In genomic region chr2:132978840-132979239, GRCh38 we compare ENCODE assay signal across 1 cellular context.
TF ChIP-seq lines count a peak whose summit lies in the region.

No MANE protein-coding gene starts in this region.

TF ChIP-seq in GM12878, 131 proteins besides CTCF, POLR2A, EP300 and RAD21 (continued from another document and continues in another):
- TF ChIP-seq E4F1 (IDR thresholded peaks at IDR 0.05; ENCODE audit: borderline replicate concordance, partially characterized antibody) (no peak), IRF4 (IDR thresholded peaks at IDR 0.05; ENCODE audit: low read depth, low read length) (no peak), ZNF274 (IDR thresholded peaks at IDR 0.05; ENCODE audit: insufficient read depth, insufficient read length) (no peak), ESRRA (IDR thresholded peaks at IDR 0.05; ENCODE audit: low read length) (no peak), LARP7 (IDR thresholded peaks at IDR 0.05) (no peak), MTA2 (IDR thresholded peaks at IDR 0.05; ENCODE audit: low read depth) (peak; percentile 92), PAX8 (IDR thresholded peaks at IDR 0.05) (no peak), ZNF592 (IDR thresholded peaks at IDR 0.05) (no peak; the same call in 1 of the 2 replicates), EED (IDR thresholded peaks at IDR 0.05; ENCODE audit: low read depth) (no peak), PBX3 (IDR thresholded peaks at IDR 0.05; ENCODE audit: insufficient replicate concordance, low read depth, low read length) (no peak), TCF3 (IDR thresholded peaks at IDR 0.05; ENCODE audit: borderline replicate concordance, insufficient read depth, low read depth, low read length) (no peak), MXI1 (IDR thresholded peaks at IDR 0.05; ENCODE audit: low read depth, low read length) (0 out of 2 replicates have a peak, but pooled peaks have one; percentile 23), HCFC1 (IDR thresholded peaks at IDR 0.05; ENCODE audit: low read length) (no peak), USF1 (IDR thresholded peaks at IDR 0.05; ENCODE audit: borderline replicate concordance, extremely low read length, insufficient read depth, low read depth, low read length) (no peak), SMAD1 (IDR thresholded peaks at IDR 0.05; ENCODE audit: low read depth, partially characterized antibody) (peak; percentile 59), FOS (IDR thresholded peaks at IDR 0.05; ENCODE audit: borderline replicate concordance, extremely low read depth, insufficient read length) (no peak), WRNIP1 (IDR thresholded peaks at IDR 0.05; ENCODE audit: borderline replicate concordance, low read depth, low read length) (no peak), TAF1 (IDR thresholded peaks at IDR 0.05; ENCODE audit: borderline replicate concordance, low read depth, low read length) (no peak), RBBP5 (conservative IDR thresholded peaks at IDR 0.05) (no peak), IRF5 (IDR thresholded peaks at IDR 0.05; ENCODE audit: borderline replicate concordance) (no peak), BCL3 (IDR thresholded peaks at IDR 0.05; ENCODE audit: borderline replicate concordance, insufficient read depth, low read depth, low read length, poor library complexity, severe bottlenecking) (no peak), SMC3 (IDR thresholded peaks at IDR 0.05; ENCODE audit: borderline replicate concordance, low read length) (no peak), NFIC (IDR thresholded peaks at IDR 0.05; ENCODE audit: low read depth, low read length) (no peak), RELB (IDR thresholded peaks at IDR 0.05; ENCODE audit: low read depth) (peak; percentile 74), EZH2 (IDR thresholded peaks at IDR 0.05; ENCODE audit: borderline replicate concordance, control insufficient read depth, low read depth, low read length) (no peak), ZBTB40 (IDR thresholded peaks at IDR 0.05; ENCODE audit: borderline replicate concordance) (no peak), EGR1 (IDR thresholded peaks at IDR 0.05; ENCODE audit: borderline replicate concordance in 1 of 2, low read depth in 2 of 2, low read length in 2 of 2) (no peak), DPF2 (IDR thresholded peaks at IDR 0.05) (0 out of 2 replicates have a peak, but pooled peaks have one; percentile 21), STAT3 (IDR thresholded peaks at IDR 0.05; ENCODE audit: low read depth, low read length) (no peak), IRF3 (IDR thresholded peaks at IDR 0.05) (no peak), IKZF2 (IDR thresholded peaks at IDR 0.05) (peak; percentile 90 to 94)
